ENCODE assay signal across 1 cellular context in genomic region chr7:98935811-98936210, GRCh38.
TF ChIP-seq lines count a peak whose summit lies in the region.

No MANE protein-coding gene starts in this region.

TF ChIP-seq in HepG2, 621 proteins besides CTCF, POLR2A, EP300 and RAD21:
- TF ChIP-seq YEATS4 (CRISPR knock-in tag; IDR thresholded peaks at IDR 0.05; ENCODE audit: borderline replicate concordance) (no peak), ZNF20 (CRISPR knock-in tag; IDR thresholded peaks at IDR 0.05) (no peak), RFXANK (CRISPR knock-in tag; IDR thresholded peaks at IDR 0.05) (no peak), MAX (IDR thresholded peaks at IDR 0.05) (no peak), KAT7 (CRISPR knock-in tag; IDR thresholded peaks at IDR 0.05; ENCODE audit: borderline replicate concordance) (no peak), ZEB1 (IDR thresholded peaks at IDR 0.05; ENCODE audit: insufficient replicate concordance, low read depth) (no peak), ARID2 (CRISPR knock-in tag; IDR thresholded peaks at IDR 0.05; ENCODE audit: borderline replicate concordance) (no peak), SMARCE1 (IDR thresholded peaks at IDR 0.05; ENCODE audit: borderline replicate concordance) (no peak), HINFP (CRISPR knock-in tag; IDR thresholded peaks at IDR 0.05; ENCODE audit: low read depth) (no peak), TARDBP (CRISPR knock-in tag; IDR thresholded peaks at IDR 0.05) (no peak), ZFYVE20 (CRISPR knock-in tag; IDR thresholded peaks at IDR 0.05; ENCODE audit: borderline replicate concordance, low read depth) (no peak), HNRNPLL (IDR thresholded peaks at IDR 0.05; ENCODE audit: low read depth, low read length, poor library complexity, severe bottlenecking) (no peak), ZNF557 (CRISPR knock-in tag; IDR thresholded peaks at IDR 0.05) (no peak), ZNF33A (CRISPR knock-in tag; IDR thresholded peaks at IDR 0.05; ENCODE audit: borderline replicate concordance) (no peak), ZFX (CRISPR knock-in tag; IDR thresholded peaks at IDR 0.05; ENCODE audit: low read depth) (no peak)
